ENCODE assay signal across 10 cellular contexts in genomic region chr10:71838264-71839211, GRCh38. TPM values are rescaled to one million over a fixed set of nuclear protein-coding genes. Genes with fewer than 3 reads are reported as not detected.
DNase-seq lines count a peak whose midpoint lies in the region; ATAC-seq and TF ChIP-seq lines count a peak whose summit lies in the region.
"Had no signal": no experiment of that assay in that cellular context is flagged by ENCODE, and none has a peak within 500 bp of the region (broad histone marks: within the 10 kb centered on the region; RNA-seq: fewer than 3 reads in every experiment).

No MANE protein-coding gene starts in this region.

- H3K27me3 ChIP-seq in hepatocyte (no peaks in the 10 kb centered on the region), stomach smooth muscle (ENCODE audit: control insufficient read depth in 1 of 2, insufficient read depth in 2 of 2, low read length in 2 of 2) (no peaks in the 10 kb centered on the region), BE2C (no peaks in the 10 kb centered on the region)
- H3K27me3 ChIP-seq: Peyer's patch had no signal

- H3K4me2 ChIP-seq in hepatocyte = no peak overlapping the region

- H3K79me2 ChIP-seq in hepatocyte = peaks cover 98% of the 10 kb centered on the region

- H3K9me2 ChIP-seq in hepatocyte (replicated peaks; ENCODE audit: insufficient read depth) = no peaks in the 10 kb centered on the region

- H3K27ac ChIP-seq in HEK293 (ENCODE audit: extremely low read depth, low read depth, low read length) (no peak overlapping the region), hepatocyte (peak overlapping the region; percentile 66), stomach smooth muscle (ENCODE audit: low read length) (peak overlapping the region; percentile 70)

- peaks cover 99% of the 10 kb centered on the region for H4K20me1 ChIP-seq in hepatocyte (ENCODE audit: insufficient read depth, poor library complexity, severe bottlenecking)

- intact Hi-C loops in activated B cell treated with CpG ODN at 0.5 μM for 24 hours (cut with micrococcal nuclease) = loop anchor here (5.0 kb wide), 2 partner anchors 466 to 499 kb away; no protein-coding TSS in a partner anchor

- H3K4me1 Mint-ChIP-seq in activated B cell treated with CpG ODN at 0.5 μM for 24 hours = peaks cover 92% of the 10 kb centered on the region

- H3K9me3 ChIP-seq in HEK293 (ENCODE audit: control insufficient read depth, insufficient read depth, low read depth, low read length) = no peaks in the 10 kb centered on the region
- H3K9me3 ChIP-seq in hepatocyte (ENCODE audit: low read depth) = no peaks in the 10 kb centered on the region
- no peaks in the 10 kb centered on the region for H3K9me3 ChIP-seq in stomach smooth muscle (ENCODE audit: control insufficient read depth in 2 of 2, low read length in 2 of 2)
- no peaks in the 10 kb centered on the region for H3K9me3 ChIP-seq in BE2C
- H3K9me3 ChIP-seq: Peyer's patch had no signal

- peaks cover 0 to 10% of the 10 kb centered on the region in 2 experiments; a peak in 2 of 3 replicates for H3K36me3 ChIP-seq in HEK293 (ENCODE audit: control insufficient read depth in 2 of 2, insufficient read depth in 1 of 2, low read length in 2 of 2)
- H3K36me3 ChIP-seq in hepatocyte (replicated peaks; ENCODE audit: insufficient read depth, low read depth) = no peaks in the 10 kb centered on the region
- peaks cover 6 to 10% of the 10 kb centered on the region in 2 donors for H3K36me3 ChIP-seq in stomach smooth muscle (ENCODE audit: control insufficient read depth in 2 of 2, insufficient read depth in 2 of 2, low read length in 2 of 2)
- H3K36me3 ChIP-seq in BE2C = peaks cover 14% of the 10 kb centered on the region

- WGBS in hepatocyte (ENCODE audit: low lambda C conversion rate, missing lambda C conversion rate) = 58% methylated on average over 14 of the region's 14 CpGs

- DNase-seq in activated B cell treated with CpG ODN at 0.5 μM for 24 hours = no peak
- DNase-seq in hepatocyte (ENCODE audit: low spot score) = no peak
- no peak for DNase-seq in BE2C
- no peak for DNase-seq in NCI-H2196 (lab: John Stamatoyannopoulos, UW; ENCODE audit: unreplicated experiment)
- DNase-seq: Peyer's patch had no signal

- peaks cover 14% of the 10 kb centered on the region for H3K36me3 Mint-ChIP-seq in activated B cell treated with CpG ODN at 0.5 μM for 24 hours (ENCODE audit: low read depth)
- H3K36me3 Mint-ChIP-seq: activated naive CD8-positive, alpha-beta T cell had no signal

- H3K27ac Mint-ChIP-seq in activated B cell treated with CpG ODN at 0.5 μM for 24 hours = peak overlapping the region; percentile 25
- H3K27ac Mint-ChIP-seq: activated naive CD8-positive, alpha-beta T cell had no signal

- no peak overlapping the region for H2AFZ ChIP-seq in hepatocyte

- H3K9ac ChIP-seq in stomach smooth muscle (ENCODE audit: low read length in 2 of 2) = no peak overlapping the region

- TF ChIP-seq CTCF in HEK293 (tag by site-specific recombination; IDR thresholded peaks at IDR 0.05) (no peak), activated B cell treated with CpG ODN at 0.5 μM for 24 hours (IDR thresholded peaks at IDR 0.05) (no peak), hepatocyte (IDR thresholded peaks at IDR 0.05; ENCODE audit: poor library complexity) (no peak), BE2C (IDR thresholded peaks at IDR 0.05; ENCODE audit: low read depth, low read length) (no peak)

- peaks cover 45% of the 10 kb centered on the region for H3K4me1 ChIP-seq in HEK293 (ENCODE audit: control insufficient read depth, insufficient read depth, low read length)
- H3K4me1 ChIP-seq in hepatocyte (ENCODE audit: insufficient read depth) = peaks cover 46% of the 10 kb centered on the region
- peaks cover 46% of the 10 kb centered on the region for H3K4me1 ChIP-seq in stomach smooth muscle (ENCODE audit: control insufficient read depth, insufficient read depth, low read length)
- H3K4me1 ChIP-seq in BE2C = peaks cover 47% of the 10 kb centered on the region

- H3K4me3 Mint-ChIP-seq in activated B cell treated with CpG ODN at 0.5 μM for 24 hours = peak overlapping the region; percentile 35
- H3K4me3 Mint-ChIP-seq: activated naive CD8-positive, alpha-beta T cell had no signal

- CTCF ChIA-PET in HEK293 (lab: Yijun Ruan, JAX) (interaction anchor here (0.5 to 5.8 kb wide), 8 partner anchors 10 to 733 kb away, joined by 3 to 62 read pairs (median 4); partner anchors contain the start of gene PSAP), activated B cell treated with CpG ODN at 0.5 μM for 24 hours (lab: Charles Lee) (interaction anchor here (1.2 to 6.0 kb wide), 2 partner anchors 12 to 57 kb away, joined by 5 to 85 read pairs; partner anchors contain the start of gene PSAP)

- H3K4me3 ChIP-seq in HEK293 (ENCODE audit: low read depth, low read length) (no peak overlapping the region), hepatocyte (no peak overlapping the region), stomach smooth muscle (ENCODE audit: low read length in 2 of 2) (no peak overlapping the region), BE2C (ENCODE audit: low read depth, low read length) (no peak overlapping the region)
- H3K4me3 ChIP-seq: Peyer's patch had no signal

- no peaks in the 10 kb centered on the region for H3K9me3 Mint-ChIP-seq in activated B cell treated with CpG ODN at 0.5 μM for 24 hours

- POLR2A ChIA-PET in HEK293 (lab: Yijun Ruan, JAX) = interaction anchor here (0.5 to 6.2 kb wide), 3 partner anchors 12 to 1239 kb away, joined by 4 to 44 read pairs (median 5); partner anchors contain the start of gene PSAP
- POLR2A ChIA-PET in activated B cell treated with CpG ODN at 0.5 μM for 24 hours (lab: Charles Lee) = interaction anchor here (0.5 to 8.5 kb wide), 8 partner anchors 11 to 378 kb away, joined by 3 to 125 read pairs (median 5); partner anchors contain the start of genes ASCC1 and PSAP

- no peaks in the 10 kb centered on the region for H3K27me3 Mint-ChIP-seq in activated B cell treated with CpG ODN at 0.5 μM for 24 hours
- H3K27me3 Mint-ChIP-seq: activated naive CD8-positive, alpha-beta T cell had no signal

- ATAC-seq in activated B cell treated with CpG ODN at 0.5 μM for 24 hours (ENCODE audit: low read depth) = no peak
- ATAC-seq in HG02981 (IDR thresholded peaks at IDR 0.05; ENCODE audit: unreplicated experiment) = no peak
- ATAC-seq in GM19351 (IDR thresholded peaks at IDR 0.05; ENCODE audit: unreplicated experiment) = no peak

TF ChIP-seq in HEK293, 187 proteins besides CTCF, POLR2A, EP300 and RAD21 (continues in another document):
- no peak for TF ChIP-seq ZNF501 (tag by site-specific recombination; IDR thresholded peaks at IDR 0.05)
- no peak for TF ChIP-seq ZNF155 (tag by site-specific recombination; IDR thresholded peaks at IDR 0.05)
- no peak for TF ChIP-seq EGR2 (tag by site-specific recombination; IDR thresholded peaks at IDR 0.05; ENCODE audit: low read depth)
- no peak for TF ChIP-seq ZNF16 (tag by site-specific recombination; IDR thresholded peaks at IDR 0.05; ENCODE audit: low read depth)
- TF ChIP-seq ZNF202 (tag by site-specific recombination; IDR thresholded peaks at IDR 0.05; ENCODE audit: borderline replicate concordance) = no peak
- TF ChIP-seq ZNF747 (tag by site-specific recombination; IDR thresholded peaks at IDR 0.05) = no peak
- no peak for TF ChIP-seq ZNF214 (tag by site-specific recombination; IDR thresholded peaks at IDR 0.05; ENCODE audit: borderline replicate concordance)
- TF ChIP-seq ZNF518A (tag by site-specific recombination; conservative IDR thresholded peaks at IDR 0.05; ENCODE audit: low read depth) = no peak
- no peak for TF ChIP-seq ZNF114 (tag by site-specific recombination; IDR thresholded peaks at IDR 0.05)
- peak; percentile 91 for TF ChIP-seq ZNF629 (tag by site-specific recombination; IDR thresholded peaks at IDR 0.05)
- no peak for TF ChIP-seq ZNF121 (tag by site-specific recombination; IDR thresholded peaks at IDR 0.05)
- TF ChIP-seq KLF7 (tag by site-specific recombination; IDR thresholded peaks at IDR 0.05; ENCODE audit: borderline replicate concordance) = 0 out of 2 replicates have a peak, but pooled peaks have one; percentile 46

RNA-seq across cellular contexts. Expression of gene PSAP, which starts 12.5 kb away (rescaled TPM):
- total RNA-seq in activated B cell treated with CpG ODN at 0.5 μM for 24 hours (207 and 210 TPM in 2 replicates), hepatocyte (686 and 732 TPM in 2 replicates)
- 954 and 987 TPM in 2 replicates for polyA plus RNA-seq in hepatocyte
- polyA plus RNA-seq in BE2C (2012; ENCODE audit: insufficient read depth, insufficient read length, low read depth) = 1,064 TPM
